Comparison of ENCODE assay signal across 18 cellular contexts in the genomic region with DNA sequence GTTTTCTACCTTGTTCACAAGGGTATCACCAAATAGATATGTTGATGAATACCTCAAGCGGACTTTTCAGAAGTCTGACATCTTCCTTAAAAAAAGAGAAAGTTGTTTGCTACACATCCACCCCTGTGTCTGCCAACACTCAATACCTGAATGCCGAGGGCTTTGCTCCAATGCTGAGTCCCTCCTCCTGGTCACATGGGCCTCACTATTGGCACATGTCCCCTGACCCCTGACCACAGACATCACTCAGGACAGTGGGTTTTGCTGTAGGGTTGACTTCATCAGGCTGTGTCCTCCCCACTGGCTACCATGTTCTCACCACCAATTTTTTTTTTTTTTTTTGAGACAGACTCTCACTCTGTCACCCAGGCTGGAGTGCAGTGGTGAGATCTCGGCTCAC.
DNase-seq lines count a peak whose midpoint lies in the region; ATAC-seq, FAIRE-seq and TF ChIP-seq lines count a peak whose summit lies in the region.
"Had no signal": no experiment of that assay in that cellular context is flagged by ENCODE, and none has a peak within 500 bp of the region (broad histone marks: within the 10 kb centered on the region; RNA-seq: fewer than 3 reads in every experiment).

No MANE protein-coding gene starts in this region.

- peak overlapping the region; percentile 71 for H3K4me2 ChIP-seq in HCT116 (ENCODE audit: low read length)
- peak overlapping the region; percentile 26 for H3K4me2 ChIP-seq in Loucy (ENCODE audit: low read depth, low read length, poor library complexity, severe bottlenecking)
- H3K4me2 ChIP-seq in HepG2 (ENCODE audit: low read depth, low read length) = no peak overlapping the region
- H3K4me2 ChIP-seq: GM23338 had no signal

- RAD21 ChIA-PET in HCT116 (lab: Charles Lee; ENCODE audit: low non-redundant PET in 1 of 2, low total read pairs in 2 of 2, uncharacterized antibody in 2 of 2, unreplicated experiment in 2 of 2) = no interaction called here

- intact Hi-C loops in HCT116 (cut with micrococcal nuclease) (no loop called here), HepG2 (cut with micrococcal nuclease; ENCODE audit: unreplicated experiment) (no loop called here)

- H3K27me3 ChIP-seq in HCT116 (ENCODE audit: insufficient read depth, low read length) (no peaks in the 10 kb centered on the region), Loucy (ENCODE audit: insufficient read depth, low read length, poor library complexity, severe bottlenecking) (no peaks in the 10 kb centered on the region), RWPE2 (ENCODE audit: insufficient read depth, poor library complexity, severe bottlenecking) (no peaks in the 10 kb centered on the region), HepG2 (ENCODE audit: control insufficient read depth in 1 of 2, insufficient read depth in 2 of 2, low read length in 2 of 2) (no peaks in the 10 kb centered on the region)
- H3K27me3 ChIP-seq: BLaER1 treated with 17β-estradiol and CSF1 and Interleukin-3, amounts not matched to agents 10 nM and 100 nM had no signal

- in situ Hi-C loops in HepG2 (cut with HindIII; ENCODE audit: extremely low pct_ligation_motif_present, low pct_unique_long_range_greater_than_20kb) = loop anchor here (10.0 kb wide), 1 partner anchor 171 kb away; no protein-coding TSS in a partner anchor

- H3F3A ChIP-seq in Loucy (ENCODE audit: low read depth) = peaks cover 5% of the 10 kb centered on the region; the same call in 1 of the 2 replicates

- TF ChIP-seq EP300 in HepG2 (IDR thresholded peaks at IDR 0.05; ENCODE audit: low read depth in 2 of 2, low read length in 2 of 2) (no peak), HepG2 (CRISPR knock-in tag; IDR thresholded peaks at IDR 0.05; ENCODE audit: borderline replicate concordance) (no peak)

- CTCF ChIA-PET in HCT116 (lab: Charles Lee) (no interaction called here), HepG2 (lab: Yijun Ruan, JAX; ENCODE audit: low intra/inter-chr PET ratio, low total read pairs) (no interaction called here)

- TF ChIP-seq RAD21 in HCT116 (IDR thresholded peaks at IDR 0.05; ENCODE audit: low read depth) (no peak), HepG2 (CRISPR knock-in tag; IDR thresholded peaks at IDR 0.05) (no peak)

- H3K9me2 ChIP-seq in HCT116 (ENCODE audit: insufficient read depth) (no peaks in the 10 kb centered on the region), Loucy (replicated peaks; ENCODE audit: low read depth, low read length) (no peaks in the 10 kb centered on the region)

- WGBS in HepG2 (ENCODE audit: low lambda C conversion rate) = 96% methylated on average over 3 of the region's 3 CpGs

- TF ChIP-seq POLR2A in HCT116 (IDR thresholded peaks at IDR 0.05; ENCODE audit: borderline replicate concordance, extremely low read depth, insufficient read depth, insufficient read length) (no peak), HepG2 (IDR thresholded peaks at IDR 0.05; ENCODE audit: insufficient read depth in 1 of 2, low read depth in 2 of 2, low read length in 2 of 2) (no peak)

- H3K79me2 ChIP-seq in HCT116 (ENCODE audit: insufficient read depth, low read length) (peaks cover 98% of the 10 kb centered on the region), Loucy (ENCODE audit: insufficient read depth, low read length) (peaks cover 99% of the 10 kb centered on the region), HepG2 (ENCODE audit: insufficient read depth, low read length) (peaks cover 47% of the 10 kb centered on the region)

- no peak for TF ChIP-seq CTCF in HCT116 (IDR thresholded peaks at IDR 0.05 in 2 of 3, conservative IDR thresholded peaks at IDR 0.05 in 1 of 3; ENCODE audit: borderline replicate concordance in 1 of 3, insufficient read depth in 1 of 3, low read depth in 2 of 3, low read length in 2 of 3)
- TF ChIP-seq CTCF in Loucy (conservative IDR thresholded peaks at IDR 0.05; ENCODE audit: low read length) = no peak; the same call in 1 of the 2 replicates
- no peak for TF ChIP-seq CTCF in RWPE2 (IDR thresholded peaks at IDR 0.05; ENCODE audit: poor library complexity, severe bottlenecking)
- no peak for TF ChIP-seq CTCF in HepG2 (CRISPR knock-in tag; IDR thresholded peaks at IDR 0.05)

- peaks cover 55 to 74% of the 10 kb centered on the region in 2 experiments for H3K4me1 ChIP-seq in HCT116 (ENCODE audit: control insufficient read depth in 1 of 2, insufficient read depth in 2 of 2, low read length in 2 of 2)
- peaks cover 87% of the 10 kb centered on the region for H3K4me1 ChIP-seq in Loucy (ENCODE audit: insufficient read depth, low read length, poor library complexity, severe bottlenecking)
- H3K4me1 ChIP-seq in RWPE2 (ENCODE audit: insufficient read depth, poor library complexity, severe bottlenecking) = peaks cover 54% of the 10 kb centered on the region
- peaks cover 65% of the 10 kb centered on the region for H3K4me1 ChIP-seq in HepG2 (ENCODE audit: insufficient read depth, low read length)

- H4K20me1 ChIP-seq in HCT116 (ENCODE audit: insufficient read depth) = no peaks in the 10 kb centered on the region
- no peaks in the 10 kb centered on the region for H4K20me1 ChIP-seq in Loucy (ENCODE audit: insufficient read depth, low read length, poor library complexity, severe bottlenecking)
- no peaks in the 10 kb centered on the region for H4K20me1 ChIP-seq in HepG2 (ENCODE audit: insufficient read depth, low read length)

- ATAC-seq in HCT116 = no peak
- ATAC-seq in RWPE2 (ENCODE audit: low read depth) = no peak
- ATAC-seq in HepG2 = no peak
- ATAC-seq in GM21360 (IDR thresholded peaks at IDR 0.05; ENCODE audit: unreplicated experiment) = no peak
- no peak for ATAC-seq in HG03565 (IDR thresholded peaks at IDR 0.05; ENCODE audit: unreplicated experiment)
- ATAC-seq: CD8-positive, alpha-beta T cell; GM23338 had no signal

- no peak overlapping the region for H2AFZ ChIP-seq in HCT116 (ENCODE audit: low read depth, low read length, poor library complexity, severe bottlenecking)
- H2AFZ ChIP-seq in Loucy (ENCODE audit: low read length) = no peak overlapping the region
- no peak overlapping the region for H2AFZ ChIP-seq in HepG2 (ENCODE audit: low read length)
- H2AFZ ChIP-seq: GM23338 had no signal

- H3K9ac ChIP-seq in HCT116 (ENCODE audit: low read length) (no peak overlapping the region), Loucy (ENCODE audit: low read depth, low read length, poor library complexity, severe bottlenecking) (peak overlapping the region; percentile 1), HepG2 (ENCODE audit: insufficient read depth, low read depth, low read length) (no peak overlapping the region)
- H3K9ac ChIP-seq: BLaER1 treated with 17β-estradiol and CSF1 and Interleukin-3, amounts not matched to agents 10 nM and 100 nM had no signal

- H3K9me3 ChIP-seq in HCT116 (ENCODE audit: control insufficient read depth in 1 of 2, insufficient read depth in 1 of 2, low read depth in 1 of 2, low read length in 2 of 2) (no peaks in the 10 kb centered on the region), Loucy (ENCODE audit: insufficient read depth, low read depth, low read length) (no peaks in the 10 kb centered on the region), RWPE2 (ENCODE audit: severe bottlenecking) (no peaks in the 10 kb centered on the region), HepG2 (ENCODE audit: low read length) (no peaks in the 10 kb centered on the region)

- no peak overlapping the region for H3K4me3 ChIP-seq in HCT116 (replicated peaks in 1 of 2; ENCODE audit: low read depth in 1 of 2, low read length in 2 of 2)
- no peak overlapping the region for H3K4me3 ChIP-seq in Loucy (ENCODE audit: low read length, poor library complexity, severe bottlenecking)
- no peak overlapping the region for H3K4me3 ChIP-seq in RWPE2 (ENCODE audit: severe bottlenecking)
- H3K4me3 ChIP-seq in HepG2 (replicated peaks in 1 of 3; ENCODE audit: insufficient read depth in 1 of 3, low read depth in 2 of 3, low read length in 3 of 3) = no peak overlapping the region
- H3K4me3 ChIP-seq: BLaER1 treated with 17β-estradiol and CSF1 and Interleukin-3, amounts not matched to agents 10 nM and 100 nM; GM23338 had no signal

- H3K27ac ChIP-seq in HCT116 (ENCODE audit: low read depth, low read length) (no peak overlapping the region), RWPE2 (ENCODE audit: poor library complexity, severe bottlenecking) (peak overlapping the region; percentile 94), HepG2 (ENCODE audit: extremely low read length, insufficient read depth, low read length) (no peak overlapping the region)
- H3K27ac ChIP-seq: BLaER1 treated with 17β-estradiol and CSF1 and Interleukin-3, amounts not matched to agents 10 nM and 100 nM had no signal

- DNase-seq in HCT116 (ENCODE audit: low read depth, low spot score) (no peak), RWPE2 (ENCODE audit: low spot score) (no peak), HepG2 (ENCODE audit: low spot score) (no peak), dermis blood vessel endothelial cell (no peak)
- DNase-seq: CD8-positive, alpha-beta T cell; DMS 273 treated with DMSO at 0.1 percent for 48 hours; HCEC 1CT; HFFc6 had no signal

- no peak for FAIRE-seq in HepG2 (lab: Jason Lieb, UNC)
- FAIRE-seq: G401.6, GM12891, GM19239, H54, HTR-8/SVneo had no signal

- BruUV-seq in HCT116 (replicated peaks; lab: Mats Ljungman, UMichigan) = no TSS peak
- BruUV-seq in HepG2 (replicated peaks; lab: Mats Ljungman, UMichigan) = no TSS peak

- no peaks in the 10 kb centered on the region for H3K36me3 ChIP-seq in HCT116 (ENCODE audit: control insufficient read depth in 1 of 2, insufficient read depth in 2 of 2, low read length in 2 of 2)
- no peaks in the 10 kb centered on the region for H3K36me3 ChIP-seq in Loucy (ENCODE audit: insufficient read depth, low read length)
- no peaks in the 10 kb centered on the region for H3K36me3 ChIP-seq in RWPE2 (ENCODE audit: low read depth)
- no peaks in the 10 kb centered on the region for H3K36me3 ChIP-seq in HepG2 (replicated peaks in 1 of 2; ENCODE audit: control insufficient read depth in 1 of 2, insufficient read depth in 2 of 2, low read length in 2 of 2)

- POLR2A ChIA-PET in HCT116 (lab: Charles Lee) = no interaction called here
- POLR2A ChIA-PET in HepG2 (lab: Yijun Ruan, JAX) = no interaction called here

TF ChIP-seq in HCT116, 20 proteins besides CTCF, POLR2A, EP300 and RAD21 (continues in another document):
- TF ChIP-seq, protein P1, sequence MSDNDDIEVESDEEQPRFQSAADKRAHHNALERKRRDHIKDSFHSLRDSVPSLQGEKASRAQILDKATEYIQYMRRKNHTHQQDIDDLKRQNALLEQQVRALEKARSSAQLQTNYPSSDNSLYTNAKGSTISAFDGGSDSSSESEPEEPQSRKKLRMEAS (IDR thresholded peaks at IDR 0.05) = no peak
- TF ChIP-seq CEBPB (IDR thresholded peaks at IDR 0.05; ENCODE audit: low read depth) (no peak), CBX3 (IDR thresholded peaks at IDR 0.05; ENCODE audit: low read depth) (no peak), FOSL1 (IDR thresholded peaks at IDR 0.05; ENCODE audit: low read depth) (no peak)

TF ChIP-seq in HepG2, 621 proteins besides CTCF, POLR2A, EP300 and RAD21 (continues in another document):
- no peak for TF ChIP-seq ZNF274 (CRISPR knock-in tag; IDR thresholded peaks at IDR 0.05)
